ENCODE assay signal across 8 cellular contexts in the genomic region with DNA sequence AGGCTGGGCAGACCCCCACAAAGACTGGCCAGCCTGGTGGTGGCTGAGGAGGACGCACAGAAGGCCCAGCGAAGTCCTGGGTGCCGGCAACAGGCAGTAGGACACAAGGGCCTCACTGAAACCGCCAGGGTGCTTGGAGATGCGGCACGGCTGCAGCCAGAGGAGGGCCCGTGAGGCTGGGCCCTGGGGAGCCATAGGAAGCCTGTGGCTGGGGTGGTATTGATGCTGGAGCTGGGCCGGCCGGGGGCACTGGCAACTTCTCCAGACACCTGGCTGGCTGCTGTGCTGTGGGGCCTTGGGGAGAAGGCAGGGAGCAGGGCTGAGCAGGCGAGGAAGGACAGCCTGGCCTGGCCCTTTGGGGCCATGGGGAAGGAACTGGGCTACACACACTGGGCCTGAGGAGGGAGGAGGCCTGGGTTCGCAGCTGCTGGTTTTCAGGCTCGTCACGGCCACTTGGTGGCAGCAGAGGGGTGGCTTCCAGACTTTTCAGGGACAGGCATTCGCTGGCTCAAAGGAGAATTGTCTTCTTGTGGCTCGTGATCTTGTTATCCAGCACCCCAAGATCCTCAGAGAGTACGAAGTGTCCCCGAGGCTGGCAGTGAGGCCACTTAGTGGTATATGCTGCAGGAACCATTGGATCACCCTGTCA. TPM values are rescaled to one million over a fixed set of nuclear protein-coding genes. Genes with fewer than 3 reads are reported as not detected.
DNase-seq lines count a peak whose midpoint lies in the region; ATAC-seq and TF ChIP-seq lines count a peak whose summit lies in the region.

No MANE protein-coding gene starts in this region.

- H3K27me3 ChIP-seq in CD4-positive, alpha-beta memory T cell (ENCODE audit: insufficient read depth, low read length): no peaks in the 10 kb centered on the region
- H3K27me3 ChIP-seq in HAP-1 (ENCODE audit: low read depth) (no peaks in the 10 kb centered on the region), PC-3 (ENCODE audit: low read length) (no peaks in the 10 kb centered on the region), neuronal stem cell (ENCODE audit: control insufficient read depth in 3 of 3, insufficient read depth in 3 of 3, low read depth in 1 of 3, low read length in 3 of 3) (peaks cover 0 to 66% (median 0%) of the 10 kb centered on the region in 3 experiments), thyroid gland (no peaks in the 10 kb centered on the region)

- H3K27me3 Mint-ChIP-seq in CD4-positive, alpha-beta memory T cell: no peaks in the 10 kb centered on the region

- H2BK120ac ChIP-seq in neuronal stem cell (ENCODE audit: low read depth, low read length): no peak overlapping the region

- H3K36me3 Mint-ChIP-seq in CD4-positive, alpha-beta memory T cell: no peaks in the 10 kb centered on the region

- intact Hi-C loops in CD4-positive, alpha-beta memory T cell (cut with micrococcal nuclease): loop anchor here (1.0 to 2.0 kb wide), 4 partner anchors 56 to 114 kb away; no protein-coding TSS in a partner anchor
- intact Hi-C loops in PC-3 (cut with micrococcal nuclease) (loop anchor here (1.0 kb wide), 1 partner anchor 114 kb away; no protein-coding TSS in a partner anchor), thyroid gland (cut with DNase I) (no loop called here)

- H2AK5ac ChIP-seq in neuronal stem cell (ENCODE audit: low read depth, low read length): peak overlapping the region; percentile 84

- H3K18ac ChIP-seq in neuronal stem cell (ENCODE audit: low read length): no peak overlapping the region

- no peak overlapping the region for H3K27ac ChIP-seq in CD4-positive, alpha-beta memory T cell (ENCODE audit: low read depth, low read length)
- H3K27ac ChIP-seq in PC-3 (ENCODE audit: low read length) (no peak overlapping the region), neuronal stem cell (replicated peaks; ENCODE audit: low read length) (no peak overlapping the region), thyroid gland (no peak overlapping the region)

- WGBS in neuronal stem cell (ENCODE audit: extremely low coverage in 2 of 2, insufficient read length in 2 of 2, insufficient replicate concordance in 1 of 2), 2 donors: no CpG with 5 or more reads among the region's 17 CpGs
- WGBS in thyroid gland, 2 donors: 0% methylated on average over 4 of the region's 17 CpGs; no CpG with 5 or more reads in 1 of the 2 donors

- no peaks in the 10 kb centered on the region for H3K4me1 ChIP-seq in CD4-positive, alpha-beta memory T cell (ENCODE audit: insufficient read depth, low read length)
- H3K4me1 ChIP-seq in HAP-1 (no peaks in the 10 kb centered on the region), PC-3 (ENCODE audit: insufficient read depth, low read length) (no peaks in the 10 kb centered on the region), neuronal stem cell (ENCODE audit: control insufficient read depth in 2 of 2, insufficient read depth in 1 of 2, low read depth in 1 of 2, low read length in 2 of 2) (peaks cover 0 to 4% of the 10 kb centered on the region in 2 donors), thyroid gland (no peaks in the 10 kb centered on the region)

- H3K14ac ChIP-seq in neuronal stem cell (ENCODE audit: low read length): no peak overlapping the region

- H2BK15ac ChIP-seq in neuronal stem cell (ENCODE audit: low read length): no peak overlapping the region

- TF ChIP-seq CTCF in PC-3 (conservative IDR thresholded peaks at IDR 0.05; ENCODE audit: low read depth, low read length): peak; percentile 76
- peak; percentile 69 for TF ChIP-seq CTCF in fibroblast of mammary gland (conservative IDR thresholded peaks at IDR 0.05; ENCODE audit: control insufficient read depth, insufficient read depth, low read depth, low read length)
- TF ChIP-seq CTCF in thyroid gland (IDR thresholded peaks at IDR 0.05): peak in 5 of 6 experiments; percentile 26 to 60 (median 47)

- H3K27ac Mint-ChIP-seq in CD4-positive, alpha-beta memory T cell: no peak overlapping the region

- H2AFZ ChIP-seq in PC-3 (ENCODE audit: low read length) (no peak overlapping the region), neuronal stem cell (ENCODE audit: low read length) (peak overlapping the region; percentile 64)

- no peak overlapping the region for H3K23ac ChIP-seq in neuronal stem cell (ENCODE audit: low read depth, low read length, poor library complexity)

- no peak overlapping the region for H3K4me3 ChIP-seq in CD4-positive, alpha-beta memory T cell (ENCODE audit: low read length in 2 of 2)
- no peak overlapping the region for H3K4me3 ChIP-seq in HAP-1
- no peak overlapping the region for H3K4me3 ChIP-seq in PC-3 (ENCODE audit: low read length)
- H3K4me3 ChIP-seq in fibroblast of mammary gland (ENCODE audit: control insufficient read depth, low read depth, low read length): no peak overlapping the region
- H3K4me3 ChIP-seq in neuronal stem cell (ENCODE audit: low read length in 2 of 2): no peak overlapping the region
- H3K4me3 ChIP-seq in thyroid gland (replicated peaks in 1 of 3): no peak overlapping the region

- CTCF ChIA-PET in CD4-positive, alpha-beta memory T cell (lab: Charles Lee; ENCODE audit: partially characterized antibody): interaction anchor here (0.8 to 3.3 kb wide), 14 partner anchors 9 to 114 kb away, joined by 3 to 20 read pairs (median 4); no protein-coding TSS in a partner anchor
- CTCF ChIA-PET in PC-3 (lab: Charles Lee): interaction anchor here (0.6 to 1.0 kb wide), 3 partner anchors 35 to 113 kb away, joined by 4 to 5 read pairs (median 4); a partner anchor contains a TSS

- no peak for TF ChIP-seq POLR2A in thyroid gland (IDR thresholded peaks at IDR 0.05)

- no peaks in the 10 kb centered on the region for H3K36me3 ChIP-seq in CD4-positive, alpha-beta memory T cell (ENCODE audit: insufficient read depth, low read length)
- H3K36me3 ChIP-seq in HAP-1 (replicated peaks) (no peaks in the 10 kb centered on the region), PC-3 (ENCODE audit: low read depth, low read length) (no peaks in the 10 kb centered on the region), neuronal stem cell (replicated peaks in 1 of 2; ENCODE audit: control insufficient read depth in 2 of 2, insufficient read depth in 2 of 2, low read length in 2 of 2) (no peaks in the 10 kb centered on the region), thyroid gland (no peaks in the 10 kb centered on the region)

- no peaks in the 10 kb centered on the region for H3K9me3 Mint-ChIP-seq in CD4-positive, alpha-beta memory T cell

- no peak overlapping the region for H3K4ac ChIP-seq in neuronal stem cell (ENCODE audit: low read length)

- no peak overlapping the region for H2BK12ac ChIP-seq in neuronal stem cell (ENCODE audit: low read length)

- no peak overlapping the region for H3K4me2 ChIP-seq in PC-3 (ENCODE audit: low read length)
- H3K4me2 ChIP-seq in neuronal stem cell (ENCODE audit: insufficient read depth, low read length, poor library complexity, severe bottlenecking): no peak overlapping the region

- peak; percentile 92 for ATAC-seq in PC-3
- no peak for ATAC-seq in GM18907 (IDR thresholded peaks at IDR 0.05; ENCODE audit: unreplicated experiment)

- DNase-seq in CD4-positive, alpha-beta memory T cell: peak; percentile 51 to 59 (median 53)
- DNase-seq in HAP-1 (ENCODE audit: low spot score in 2 of 2): peak; percentile 50 to 85
- peak; percentile 61 for DNase-seq in PC-3
- DNase-seq in activated T-cell treated with anti-CD3 and anti-CD28 coated beads, Interleukin-2, amount 50 U/mL, for 48 hours: peak; percentile 75 to 78
- peak; percentile 45 for DNase-seq in fibroblast of mammary gland (ENCODE audit: low read depth)
- DNase-seq in neuronal stem cell (ENCODE audit: low spot score): peak; percentile 45
- peak; percentile 58 to 63 for DNase-seq in thyroid gland

- no TSS peak for BruUV-seq in PC-3 (replicated peaks; lab: Mats Ljungman, UMichigan)

- no peaks in the 10 kb centered on the region for H3K9me2 ChIP-seq in PC-3 (replicated peaks; ENCODE audit: low read length)

- no peak overlapping the region for H4K91ac ChIP-seq in neuronal stem cell (ENCODE audit: low read depth, low read length, poor library complexity)

- in situ Hi-C loops in HAP-1 (cut with MboI; ENCODE audit: low sequenced_read_pairs): no loop called here

- H4K20me1 ChIP-seq in PC-3 (ENCODE audit: low read length): no peaks in the 10 kb centered on the region

- H4K8ac ChIP-seq in neuronal stem cell (ENCODE audit: low read depth, low read length): no peak overlapping the region

- no peak overlapping the region for H2BK5ac ChIP-seq in neuronal stem cell (ENCODE audit: low read length)

- no peaks in the 10 kb centered on the region for H3K79me2 ChIP-seq in PC-3 (ENCODE audit: low read length)

- POLR2A ChIA-PET in CD4-positive, alpha-beta memory T cell (lab: Charles Lee; ENCODE audit: partially characterized antibody): interaction anchor here (0.8 to 1.2 kb wide), 2 partner anchors 55 to 114 kb away, joined by 3 read pairs; no protein-coding TSS in a partner anchor
- POLR2A ChIA-PET in PC-3 (lab: Charles Lee; ENCODE audit: unreplicated experiment): no interaction called here

- H3K9me3 ChIP-seq in CD4-positive, alpha-beta memory T cell (ENCODE audit: control insufficient read depth in 1 of 2, low read length in 2 of 2): no peaks in the 10 kb centered on the region
- H3K9me3 ChIP-seq in HAP-1 (no peaks in the 10 kb centered on the region), PC-3 (ENCODE audit: low read length) (no peaks in the 10 kb centered on the region), neuronal stem cell (replicated peaks in 1 of 2; ENCODE audit: control insufficient read depth in 2 of 2, insufficient read depth in 1 of 2, low read depth in 1 of 2, low read length in 2 of 2) (no peaks in the 10 kb centered on the region), thyroid gland (no peaks in the 10 kb centered on the region)

- no peaks in the 10 kb centered on the region for H3F3A ChIP-seq in PC-3 (ENCODE audit: low read length, unreplicated experiment)

- no peak overlapping the region for H3K9ac ChIP-seq in PC-3 (ENCODE audit: low read length)
- no peak overlapping the region for H3K9ac ChIP-seq in neuronal stem cell (ENCODE audit: low read depth, low read length, poor library complexity)

- no peaks in the 10 kb centered on the region for H3K79me1 ChIP-seq in neuronal stem cell (ENCODE audit: low read depth, low read length)

- no peak overlapping the region for H3K4me3 Mint-ChIP-seq in CD4-positive, alpha-beta memory T cell

- H3K4me1 Mint-ChIP-seq in CD4-positive, alpha-beta memory T cell: no peaks in the 10 kb centered on the region

RNA-seq across cellular contexts. Expression of a gene that starts 37.2 kb away (rescaled TPM):
- total RNA-seq in CD4-positive, alpha-beta memory T cell: not detected
- polyA plus RNA-seq in CD4-positive, alpha-beta memory T cell: under 1 TPM in 1 of 2 donors, not detected in 1; 0.09 TPM
- total RNA-seq in PC-3 (2014; rRNA removed) (not detected in 2 replicates), thyroid gland (not detected)
- polyA plus RNA-seq in neuronal stem cell (2013, experiment 1 of 2): 0.49 TPM
- 0.48 TPM for polyA plus RNA-seq in neuronal stem cell (2013, experiment 2 of 2)

RNA-seq across cellular contexts. Expression of a gene that starts 44.3 kb away (rescaled TPM):
- total RNA-seq in CD4-positive, alpha-beta memory T cell: 10 to 100 TPM; 26.1 to 26.3 TPM
- polyA plus RNA-seq in CD4-positive, alpha-beta memory T cell: 10 to 100 TPM; 51.2 to 53.6 TPM
- total RNA-seq in PC-3 (2014; rRNA removed): 110 and 145 TPM in 2 replicates
- 24.9 TPM for polyA plus RNA-seq in neuronal stem cell (2013, experiment 1 of 2)
- 25.1 TPM for polyA plus RNA-seq in neuronal stem cell (2013, experiment 2 of 2)
- total RNA-seq in thyroid gland: 10 to 100 TPM; 22.0 to 43.3 (median 33.0) TPM

RNA-seq across cellular contexts. Expression of a gene that starts 59.9 kb away (rescaled TPM):
- not detected for total RNA-seq in CD4-positive, alpha-beta memory T cell
- polyA plus RNA-seq in CD4-positive, alpha-beta memory T cell: not detected
- not detected in 2 replicates for total RNA-seq in PC-3 (2014; rRNA removed)
- 3.8 TPM for polyA plus RNA-seq in neuronal stem cell (2013, experiment 1 of 2)
- 4.3 TPM for polyA plus RNA-seq in neuronal stem cell (2013, experiment 2 of 2)
- 10 to 100 TPM; 51.0 to 84.0 (median 68.6) TPM for total RNA-seq in thyroid gland

Comparison
In these comparisons a context has a peak if more than half of its experiments do, and no peak if none do; other contexts are left out.
1. RNA of a gene that starts 59.9 kb away (total RNA-seq): 51.0 to 84.0 TPM in thyroid gland; not detected in CD4-positive, alpha-beta memory T cell and not detected in PC-3; every median in the first group is over 10 times any median in the second.
2. Peak in every context shown above with its lines, with median percentiles within 50 percentile points of each other: DNase-seq and CTCF ChIP-seq.